18 cellular contexts compared by ENCODE assay signal in the genomic region with DNA sequence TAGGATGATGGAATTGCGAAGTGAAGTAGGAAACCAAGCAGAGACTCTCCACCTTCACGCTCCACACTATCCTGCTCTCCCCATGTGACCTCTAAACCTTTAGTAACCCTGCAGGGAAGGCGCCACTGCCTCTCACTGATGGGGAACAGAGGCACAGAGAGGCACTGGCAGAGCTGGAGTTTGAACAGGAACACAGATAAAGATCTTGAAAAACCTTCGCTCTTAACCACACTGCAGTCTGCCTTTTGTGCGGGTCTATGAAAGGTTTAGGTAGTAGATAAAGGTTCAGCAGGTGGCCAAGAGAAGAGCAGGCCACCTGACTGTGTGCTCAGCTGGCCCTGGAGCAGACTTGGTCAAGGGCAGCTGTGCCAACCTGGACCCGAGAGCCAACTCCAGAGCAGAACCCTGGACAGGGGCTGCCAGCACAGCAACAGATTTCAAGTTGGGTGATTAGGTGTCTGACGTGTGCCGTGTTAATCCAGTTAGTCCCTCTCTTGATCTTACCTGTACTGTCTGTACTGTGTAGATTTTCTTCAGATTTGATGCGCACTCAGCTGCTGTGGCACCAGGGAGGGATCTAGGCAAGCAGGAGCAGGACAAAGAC. TPM values are rescaled to one million over a fixed set of nuclear protein-coding genes. Genes with fewer than 3 reads are reported as not detected.
DNase-seq lines count a peak whose midpoint lies in the region; ATAC-seq and TF ChIP-seq lines count a peak whose summit lies in the region.
"Had no signal": no experiment of that assay in that cellular context is flagged by ENCODE, and none has a peak within 500 bp of the region (broad histone marks: within the 10 kb centered on the region; RNA-seq: fewer than 3 reads in every experiment).

No MANE protein-coding gene starts in this region.

- peaks cover 44% of the 10 kb centered on the region for H3K36me3 Mint-ChIP-seq in activated T-cell treated with anti-CD3 and anti-CD28 coated beads, Interleukin-2, amount 50 U/mL, for 24 hours (ENCODE audit: low read depth)
- H3K36me3 Mint-ChIP-seq in activated CD4-positive, alpha-beta memory T cell treated with anti-CD3 and anti-CD28 coated beads, Interleukin-2, amount 10 ng/mL, durations not matched to agents 7 days and 5 days (ENCODE audit: low read depth): peaks cover 56% of the 10 kb centered on the region
- no peaks in the 10 kb centered on the region for H3K36me3 Mint-ChIP-seq in stimulated activated naive B cell treated with anti-CD40 and anti-IgM and Interleukin-4, amounts not matched to agents 10 μg/mL and 1 μg/mL and 100 μg/mL, for 72 hours
- H3K36me3 Mint-ChIP-seq: WTC11 had no signal

- no peak overlapping the region for H3K4me3 Mint-ChIP-seq in activated T-cell treated with anti-CD3 and anti-CD28 coated beads, Interleukin-2, amount 50 U/mL, for 24 hours
- H3K4me3 Mint-ChIP-seq in activated CD4-positive, alpha-beta memory T cell treated with anti-CD3 and anti-CD28 coated beads, Interleukin-2, amount 10 ng/mL, durations not matched to agents 7 days and 5 days: no peak overlapping the region
- no peak overlapping the region for H3K4me3 Mint-ChIP-seq in stimulated activated naive B cell treated with anti-CD40 and anti-IgM and Interleukin-4, amounts not matched to agents 10 μg/mL and 1 μg/mL and 100 μg/mL, for 72 hours
- H3K4me3 Mint-ChIP-seq: nephron progenitor cell, WTC11 had no signal

- no peak for ATAC-seq in stimulated activated naive B cell treated with anti-CD40 and anti-IgM and Interleukin-4, amounts not matched to agents 10 μg/mL and 1 μg/mL and 100 μg/mL, for 72 hours (replicated peaks)
- ATAC-seq in HG02938 (IDR thresholded peaks at IDR 0.05; ENCODE audit: unreplicated experiment) (no peak), omental fat pad (ENCODE audit: low FRiP score) (no peak)

- CTCF ChIA-PET in activated CD4-positive, alpha-beta memory T cell treated with anti-CD3 and anti-CD28 coated beads, Interleukin-2, amount 10 ng/mL, durations not matched to agents 7 days and 5 days (lab: Charles Lee): interaction anchor here (1.0 to 3.3 kb wide), 7 partner anchors 9 to 165 kb away, joined by 3 to 26 read pairs (median 13); partner anchors contain the start of gene EIF4E3

- H3K4me1 Mint-ChIP-seq in activated T-cell treated with anti-CD3 and anti-CD28 coated beads, Interleukin-2, amount 50 U/mL, for 24 hours (ENCODE audit: low read depth): peaks cover 87% of the 10 kb centered on the region
- H3K4me1 Mint-ChIP-seq in activated CD4-positive, alpha-beta memory T cell treated with anti-CD3 and anti-CD28 coated beads, Interleukin-2, amount 10 ng/mL, durations not matched to agents 7 days and 5 days: peaks cover 73% of the 10 kb centered on the region
- peaks cover 2 to 5% of the 10 kb centered on the region in 2 donors for H3K4me1 Mint-ChIP-seq in stimulated activated naive B cell treated with anti-CD40 and anti-IgM and Interleukin-4, amounts not matched to agents 10 μg/mL and 1 μg/mL and 100 μg/mL, for 72 hours

- TF ChIP-seq CTCF in MM.1S (IDR thresholded peaks at IDR 0.05; ENCODE audit: low read length): no peak
- no peak for TF ChIP-seq CTCF in omental fat pad (IDR thresholded peaks at IDR 0.05)
- no peak for TF ChIP-seq CTCF in GM13976 (IDR thresholded peaks at IDR 0.05; ENCODE audit: borderline replicate concordance, control extremely low read depth, extremely low read depth, insufficient read depth, missing control alignments)

- peak overlapping the region; percentile 35; the same call in 1 of the 2 replicates for H3K4me2 ChIP-seq in MM.1S (ENCODE audit: low read depth, low read length)

- no peak for DNase-seq in activated T-cell treated with anti-CD3 and anti-CD28 coated beads, Interleukin-2, amount 50 U/mL, for 24 hours
- DNase-seq in activated T-cell treated with anti-CD3 and anti-CD28 coated beads for 4 hours: no peak
- DNase-seq in MM.1S: no peak
- DNase-seq in activated CD4-positive, alpha-beta memory T cell treated with anti-CD3 and anti-CD28 coated beads, Interleukin-2, amount 10 ng/mL, durations not matched to agents 7 days and 5 days: no peak
- DNase-seq in stimulated activated naive B cell treated with anti-CD40 and anti-IgM and Interleukin-4, amounts not matched to agents 10 μg/mL and 1 μg/mL and 100 μg/mL, for 72 hours: no peak
- no peak for DNase-seq in omental fat pad (ENCODE audit: low spot score)
- DNase-seq in GM13976 (ENCODE audit: low spot score): no peak
- DNase-seq: adrenal gland; effector memory CD4-positive, alpha-beta T cell; heart left ventricle; islet precursor cell; NCI-H187 treated with DMSO at 0.1 percent for 48 hours; NCI-H748 treated with DMSO at 0.1 percent for 48 hours; nephron progenitor cell; stomach had no signal

- POLR2A ChIA-PET in activated CD4-positive, alpha-beta memory T cell treated with anti-CD3 and anti-CD28 coated beads, Interleukin-2, amount 10 ng/mL, durations not matched to agents 7 days and 5 days (lab: Charles Lee): interaction anchor here (0.6 to 2.1 kb wide), 2 partner anchors 16 to 38 kb away, joined by 3 to 7 read pairs; no protein-coding TSS in a partner anchor

- no peaks in the 10 kb centered on the region for H4K20me1 ChIP-seq in MM.1S (ENCODE audit: insufficient read depth, low read length)

- peaks cover 48% of the 10 kb centered on the region for H3K79me2 ChIP-seq in MM.1S (ENCODE audit: low read length)

- H3K27ac Mint-ChIP-seq in activated T-cell treated with anti-CD3 and anti-CD28 coated beads, Interleukin-2, amount 50 U/mL, for 24 hours: peak overlapping the region; percentile 79
- peak overlapping the region; percentile 40 for H3K27ac Mint-ChIP-seq in activated CD4-positive, alpha-beta memory T cell treated with anti-CD3 and anti-CD28 coated beads, Interleukin-2, amount 10 ng/mL, durations not matched to agents 7 days and 5 days
- H3K27ac Mint-ChIP-seq in stimulated activated naive B cell treated with anti-CD40 and anti-IgM and Interleukin-4, amounts not matched to agents 10 μg/mL and 1 μg/mL and 100 μg/mL, for 72 hours: peak overlapping the region; percentile 59
- H3K27ac Mint-ChIP-seq: nephron progenitor cell, WTC11 had no signal

- H3K9me2 ChIP-seq in MM.1S (replicated peaks; ENCODE audit: insufficient read depth, low read length): no peaks in the 10 kb centered on the region

- H3K9me3 ChIP-seq in MM.1S (replicated peaks; ENCODE audit: insufficient read depth, low read length): no peaks in the 10 kb centered on the region
- H3K9me3 ChIP-seq: adrenal gland, heart left ventricle, stomach had no signal

- H3K4me3 ChIP-seq in MM.1S (ENCODE audit: low read length): no peak overlapping the region
- H3K4me3 ChIP-seq: adrenal gland, heart left ventricle, stomach had no signal

- H3K36me3 ChIP-seq in MM.1S (replicated peaks; ENCODE audit: insufficient read depth, low read length): no peaks in the 10 kb centered on the region; the same call in 1 of the 2 replicates
- H3K36me3 ChIP-seq: adrenal gland had no signal

- H3K27ac ChIP-seq in MM.1S (ENCODE audit: low read length): no peak overlapping the region; the same call in 1 of the 2 replicates
- H3K27ac ChIP-seq: adrenal gland, heart left ventricle, stomach had no signal

- H3K27me3 Mint-ChIP-seq in activated T-cell treated with anti-CD3 and anti-CD28 coated beads, Interleukin-2, amount 50 U/mL, for 24 hours: no peaks in the 10 kb centered on the region
- H3K27me3 Mint-ChIP-seq in activated CD4-positive, alpha-beta memory T cell treated with anti-CD3 and anti-CD28 coated beads, Interleukin-2, amount 10 ng/mL, durations not matched to agents 7 days and 5 days: no peaks in the 10 kb centered on the region
- H3K27me3 Mint-ChIP-seq in stimulated activated naive B cell treated with anti-CD40 and anti-IgM and Interleukin-4, amounts not matched to agents 10 μg/mL and 1 μg/mL and 100 μg/mL, for 72 hours: no peaks in the 10 kb centered on the region

- in situ Hi-C loops in GM13976 (cut with MboI; ENCODE audit: low sequenced_read_pairs, unreplicated experiment): loop anchor here (25.0 kb wide), 1 partner anchor 1377 kb away; no protein-coding TSS in a partner anchor

- peaks cover 25% of the 10 kb centered on the region for H3K4me1 ChIP-seq in MM.1S (ENCODE audit: low read length)
- H3K4me1 ChIP-seq: adrenal gland had no signal

- H3F3A ChIP-seq in MM.1S (ENCODE audit: insufficient read depth, low read length): no peaks in the 10 kb centered on the region

- H3K27me3 ChIP-seq in MM.1S (replicated peaks; ENCODE audit: insufficient read depth, low read length): no peaks in the 10 kb centered on the region
- H3K27me3 ChIP-seq: adrenal gland, heart left ventricle, stomach had no signal

- no peak overlapping the region for H3K9ac ChIP-seq in MM.1S (ENCODE audit: low read length)

- no peaks in the 10 kb centered on the region for H3K9me3 Mint-ChIP-seq in activated T-cell treated with anti-CD3 and anti-CD28 coated beads, Interleukin-2, amount 50 U/mL, for 24 hours
- H3K9me3 Mint-ChIP-seq in activated CD4-positive, alpha-beta memory T cell treated with anti-CD3 and anti-CD28 coated beads, Interleukin-2, amount 10 ng/mL, durations not matched to agents 7 days and 5 days: no peaks in the 10 kb centered on the region
- no peaks in the 10 kb centered on the region for H3K9me3 Mint-ChIP-seq in stimulated activated naive B cell treated with anti-CD40 and anti-IgM and Interleukin-4, amounts not matched to agents 10 μg/mL and 1 μg/mL and 100 μg/mL, for 72 hours
- H3K9me3 Mint-ChIP-seq: nephron progenitor cell, WTC11 had no signal

- H2AFZ ChIP-seq in MM.1S (ENCODE audit: low read length): no peak overlapping the region

RNA-seq across cellular contexts. Expression of gene EIF4E3, which starts 15.2 kb away (rescaled TPM):
- 10 to 100 TPM; 76.9 TPM for total RNA-seq in activated CD4-positive, alpha-beta memory T cell treated with anti-CD3 and anti-CD28 coated beads, Interleukin-2, amount 10 ng/mL, durations not matched to agents 7 days and 5 days
- total RNA-seq in omental fat pad: 10 to 100 TPM; 20.3 to 31.7 (median 26.3) TPM

RNA-seq across cellular contexts. Expression of gene GPR27, which starts 43.6 kb away (rescaled TPM):
- total RNA-seq in activated CD4-positive, alpha-beta memory T cell treated with anti-CD3 and anti-CD28 coated beads, Interleukin-2, amount 10 ng/mL, durations not matched to agents 7 days and 5 days: 1 to 10 TPM; 3.0 to 3.1 TPM
- 1 to 10 TPM in 1 of 4 donors, under 1 TPM in 2, not detected in 1; 0.19 to 4.1 (median 0.84) TPM for total RNA-seq in omental fat pad
- total RNA-seq: RPMI7951 had no signal
